ENCODE assay signal across 16 cellular contexts in the genomic region with DNA sequence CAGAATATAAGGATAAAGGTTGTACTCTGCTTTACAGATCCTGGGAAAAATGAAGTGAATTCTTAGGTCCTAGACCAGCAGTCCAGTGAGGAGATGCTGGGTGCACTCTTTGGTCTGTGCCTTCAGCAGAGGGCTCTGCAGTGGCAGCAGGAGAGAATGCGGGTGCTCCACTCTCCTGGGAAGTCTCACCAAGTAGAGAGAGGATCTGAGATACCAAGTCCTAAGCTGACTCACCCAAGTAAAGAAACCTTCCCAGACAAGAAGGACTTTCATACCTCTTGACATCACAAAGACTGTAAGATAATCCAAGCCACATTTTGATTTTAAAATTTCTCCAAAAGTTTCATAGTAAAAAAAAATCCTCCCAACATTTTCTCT.
DNase-seq lines count a peak whose midpoint lies in the region; ATAC-seq and TF ChIP-seq lines count a peak whose summit lies in the region.
"Had no signal": no experiment of that assay in that cellular context is flagged by ENCODE, and none has a peak within 500 bp of the region (broad histone marks: within the 10 kb centered on the region; RNA-seq: fewer than 3 reads in every experiment).

No MANE protein-coding gene starts in this region.

- peaks cover 31% of the 10 kb centered on the region for H3K4me1 ChIP-seq in GM23248 (ENCODE audit: insufficient read depth)
- peaks cover 18% of the 10 kb centered on the region for H3K4me1 ChIP-seq in PC-3 (ENCODE audit: insufficient read depth, low read length)
- H3K4me1 ChIP-seq in esophagus muscularis mucosa = peaks cover 0 to 11% (median 3%) of the 10 kb centered on the region in 4 donors
- H3K4me1 ChIP-seq: thyroid gland had no signal

- H3K4me3 ChIP-seq in GM23248 (no peak overlapping the region), PC-3 (ENCODE audit: low read length) (no peak overlapping the region), esophagus muscularis mucosa (no peak overlapping the region)
- H3K4me3 ChIP-seq: thyroid gland had no signal

- H3K4me2 ChIP-seq in GM23248 (ENCODE audit: unreplicated experiment) (peak overlapping the region; percentile 46), PC-3 (ENCODE audit: low read length) (no peak overlapping the region)
- H3K4me2 ChIP-seq: KMS-11 had no signal

- 100% methylated on average over 1 of the region's 1 CpG for WGBS in GM23248 (ENCODE audit: low coverage in 1 of 2, low lambda C conversion rate in 2 of 2, missing lambda C conversion rate in 2 of 2), 2 experiments
- WGBS in esophagus muscularis mucosa = 100% methylated on average over 1 of the region's 1 CpG

- no peak for TF ChIP-seq CTCF in PC-3 (conservative IDR thresholded peaks at IDR 0.05; ENCODE audit: low read depth, low read length)
- no peak for TF ChIP-seq CTCF in esophagus muscularis mucosa (IDR thresholded peaks at IDR 0.05)
- TF ChIP-seq CTCF in osteocyte (IDR thresholded peaks at IDR 0.05) = no peak

- H3K27me3 ChIP-seq in GM23248 (replicated peaks; ENCODE audit: insufficient read depth) = no peaks in the 10 kb centered on the region
- no peaks in the 10 kb centered on the region for H3K27me3 ChIP-seq in PC-3 (ENCODE audit: low read length)
- no peaks in the 10 kb centered on the region for H3K27me3 ChIP-seq in esophagus muscularis mucosa
- H3K27me3 ChIP-seq: thyroid gland had no signal

- H3K4me3 Mint-ChIP-seq in osteocyte (ENCODE audit: unreplicated experiment) = no peak overlapping the region
- H3K4me3 Mint-ChIP-seq: activated T-cell treated with anti-CD3 and anti-CD28 coated beads, Interleukin-2, amount 50 U/mL, for 4 hours had no signal

- TF ChIP-seq EP300 in esophagus muscularis mucosa (IDR thresholded peaks at IDR 0.05) = no peak

- H4K20me1 ChIP-seq in GM23248 (ENCODE audit: insufficient read depth) = no peaks in the 10 kb centered on the region
- no peaks in the 10 kb centered on the region for H4K20me1 ChIP-seq in PC-3 (ENCODE audit: low read length)

- DNase-seq in GM23248 (peak; percentile 60), PC-3 (peak; percentile 23), esophagus muscularis mucosa (ENCODE audit: extremely low spot score) (no peak), osteocyte (ENCODE audit: extremely low spot score, unreplicated experiment) (no peak), germinal center (ENCODE audit: low spot score) (no peak)
- DNase-seq: activated T-cell treated with anti-CD3 and anti-CD28 coated beads, Interleukin-2, amount 50 U/mL, for 4 hours; NCI-H1694; NCI-H446 treated with DMSO at 0.1 percent for 48 hours; occipital lobe; SIG-M5; stimulated activated CD4-positive, alpha-beta T cell treated with anti-CD3 and anti-CD28 coated beads, Interleukin-4, amount 100 ng/mL, for 4 hours; thyroid gland had no signal

- H3K9me3 Mint-ChIP-seq in osteocyte (ENCODE audit: unreplicated experiment) = peaks cover 9% of the 10 kb centered on the region

- no peaks in the 10 kb centered on the region for H3K9me3 ChIP-seq in GM23248 (ENCODE audit: low read depth)
- H3K9me3 ChIP-seq in PC-3 (ENCODE audit: low read length) = no peaks in the 10 kb centered on the region
- H3K9me3 ChIP-seq in esophagus muscularis mucosa = no peaks in the 10 kb centered on the region
- H3K9me3 ChIP-seq: thyroid gland had no signal

- H2AFZ ChIP-seq in GM23248 (no peak overlapping the region), PC-3 (ENCODE audit: low read length) (no peak overlapping the region)

- peaks cover 59% of the 10 kb centered on the region for H3K36me3 Mint-ChIP-seq in osteocyte (ENCODE audit: unreplicated experiment)

- H3K79me2 ChIP-seq in GM23248 (ENCODE audit: insufficient read depth) (no peaks in the 10 kb centered on the region), PC-3 (ENCODE audit: low read length) (no peaks in the 10 kb centered on the region)

- ATAC-seq in PC-3 (peak; percentile 72), GM19463 (IDR thresholded peaks at IDR 0.05; ENCODE audit: unreplicated experiment) (no peak), GM21717 (IDR thresholded peaks at IDR 0.05; ENCODE audit: unreplicated experiment) (no peak)
- ATAC-seq: activated T-cell treated with anti-CD3 and anti-CD28 coated beads, Interleukin-2, amount 50 U/mL, for 4 hours; HCT116 had no signal

- peaks cover 56% of the 10 kb centered on the region for H3K4me1 Mint-ChIP-seq in osteocyte (ENCODE audit: unreplicated experiment)

- CTCF ChIA-PET in PC-3 (lab: Charles Lee) = no interaction called here

- H3K27ac ChIP-seq in GM23248 (peak overlapping the region; percentile 75), PC-3 (ENCODE audit: low read length) (no peak overlapping the region), esophagus muscularis mucosa (replicated peaks in 1 of 4) (peak overlapping the region in 3 of 4 donors; percentile 5 to 43 (median 35))
- H3K27ac ChIP-seq: KMS-11, thyroid gland had no signal

- POLR2A ChIA-PET in PC-3 (lab: Charles Lee; ENCODE audit: unreplicated experiment) = no interaction called here

- H3K36me3 ChIP-seq in GM23248 (ENCODE audit: low read depth) (peaks cover 12% of the 10 kb centered on the region; the same call in 1 of the 2 replicates), PC-3 (ENCODE audit: low read depth, low read length) (peaks cover 38% of the 10 kb centered on the region; the same call in 1 of the 2 replicates), esophagus muscularis mucosa (peaks cover 17 to 84% (median 59%) of the 10 kb centered on the region in 4 donors)

- intact Hi-C loops in PC-3 (cut with micrococcal nuclease) (loop anchor here (5.0 kb wide), 1 partner anchor 134 kb away; the partner anchor contains the start of gene CHD6), esophagus muscularis mucosa (cut with DNase I) (no loop called here)

- H3F3A ChIP-seq in GM23248 (ENCODE audit: insufficient read depth) = peaks cover 33% of the 10 kb centered on the region
- H3F3A ChIP-seq in PC-3 (ENCODE audit: low read length, unreplicated experiment) = no peaks in the 10 kb centered on the region

- H3K9me2 ChIP-seq in GM23248 (ENCODE audit: insufficient read depth) (no peaks in the 10 kb centered on the region), PC-3 (replicated peaks; ENCODE audit: low read length) (no peaks in the 10 kb centered on the region)

- TF ChIP-seq POLR2A in esophagus muscularis mucosa (IDR thresholded peaks at IDR 0.05; ENCODE audit: low read depth) = no peak

- H3K9ac ChIP-seq in GM23248 (no peak overlapping the region), PC-3 (ENCODE audit: low read length) (no peak overlapping the region)
- H3K9ac ChIP-seq: KMS-11 had no signal

- in situ Hi-C loops in GM23248 (cut with MboI) = no loop called here

- no TSS peak for BruUV-seq in PC-3 (replicated peaks; lab: Mats Ljungman, UMichigan)

- peak overlapping the region; percentile 83 for H3K27ac Mint-ChIP-seq in osteocyte (ENCODE audit: unreplicated experiment)

- H3K27me3 Mint-ChIP-seq in osteocyte (ENCODE audit: unreplicated experiment) = no peaks in the 10 kb centered on the region

Comparison
In these comparisons a context has a peak if more than half of its experiments do, and no peak if none do; other contexts are left out.
1. DNase-seq: peak in GM23248 (single experiment) and PC-3 (single experiment); none in esophagus muscularis mucosa (single experiment), osteocyte (single experiment) and germinal center (single experiment).